13 cellular contexts compared by ENCODE assay signal in the genomic region with DNA sequence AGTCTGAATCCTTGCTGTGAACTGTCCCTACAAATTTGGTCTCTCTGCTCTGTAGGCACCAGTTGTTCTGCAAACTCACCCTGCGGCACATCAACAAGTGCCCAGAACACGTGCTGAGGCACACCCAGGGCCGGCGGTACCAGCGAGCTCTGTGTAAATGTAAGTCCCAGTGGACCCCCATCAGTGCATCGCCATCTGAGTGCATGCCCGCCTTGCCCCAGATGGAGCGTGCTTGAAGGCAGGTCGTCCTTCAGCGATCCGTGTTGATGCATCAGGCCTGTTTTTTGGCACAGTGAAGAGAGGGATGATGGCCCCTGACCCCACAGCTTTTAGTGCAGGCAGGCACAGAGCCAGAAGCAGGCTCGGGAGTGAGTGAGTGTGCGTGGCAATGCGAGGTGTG. TPM values are rescaled to one million over a fixed set of nuclear protein-coding genes. Genes with fewer than 3 reads are reported as not detected.
DNase-seq lines count a peak whose midpoint lies in the region; ATAC-seq, FAIRE-seq and TF ChIP-seq lines count a peak whose summit lies in the region.
"Had no signal": no experiment of that assay in that cellular context is flagged by ENCODE, and none has a peak within 500 bp of the region (broad histone marks: within the 10 kb centered on the region; RNA-seq: fewer than 3 reads in every experiment).

No MANE protein-coding gene starts in this region.

- H3K9me3 Mint-ChIP-seq in activated B cell treated with CpG ODN at 0.5 μM for 24 hours, result no peaks in the 10 kb centered on the region

- no peak overlapping the region for H3K9ac ChIP-seq in iPS-18a (ENCODE audit: low read length)

- H3K27ac Mint-ChIP-seq in activated B cell treated with CpG ODN at 0.5 μM for 24 hours, result peak overlapping the region; percentile 35

- H3K9me3 ChIP-seq in iPS-18a (ENCODE audit: control insufficient read depth, low read depth, low read length) (no peaks in the 10 kb centered on the region), esophagus squamous epithelium (no peaks in the 10 kb centered on the region), small intestine (ENCODE audit: control insufficient read depth, low read depth) (no peaks in the 10 kb centered on the region)
- H3K9me3 ChIP-seq: right atrium auricular region, stomach had no signal

- ATAC-seq in left ventricle myocardium superior (no peak), left cardiac atrium (no peak), activated B cell treated with CpG ODN at 0.5 μM for 24 hours (ENCODE audit: low read depth) (no peak)
- ATAC-seq: activated CD4-positive, CD25-positive, alpha-beta regulatory T cell treated with anti-CD3 and anti-CD28 coated beads, Interleukin-2, amount 50 U/mL, for 24 hours had no signal

- H3K27ac ChIP-seq in iPS-18a (ENCODE audit: low read length), result no peak overlapping the region
- peak overlapping the region in 1 of 4 donors; percentile 91 for H3K27ac ChIP-seq in esophagus squamous epithelium
- H3K27ac ChIP-seq in small intestine (ENCODE audit: low read depth in 1 of 2, low read length in 1 of 2), result no peak overlapping the region

- no peak for TF ChIP-seq POLR2A in esophagus squamous epithelium (IDR thresholded peaks at IDR 0.05)

- H3K27me3 ChIP-seq in iPS-18a (ENCODE audit: control insufficient read depth, insufficient read depth, low read length) (no peaks in the 10 kb centered on the region), esophagus squamous epithelium (no peaks in the 10 kb centered on the region), small intestine (ENCODE audit: control insufficient read depth in 2 of 2, insufficient read depth in 2 of 2, low read length in 2 of 2) (no peaks in the 10 kb centered on the region)
- H3K27me3 ChIP-seq: right atrium auricular region, stomach had no signal

- WGBS in esophagus squamous epithelium, 2 donors, result 65 to 70% methylated on average over 9 to 10 of the region's 14 CpGs
- WGBS in small intestine, 3 donors, result 80 to 84% (median 84%) methylated on average over 14 of the region's 14 CpGs

- CTCF ChIA-PET in activated B cell treated with CpG ODN at 0.5 μM for 24 hours (lab: Charles Lee), result no interaction called here

- DNase-seq in left ventricle myocardium superior (peak; percentile 26), left cardiac atrium (no peak), activated B cell treated with CpG ODN at 0.5 μM for 24 hours (no peak), esophagus squamous epithelium (lab: John Stamatoyannopoulos, UW) (no peak), small intestine (no peak), NOMO-1 treated with dmso at 0.1 percent for 144 hours (lab: John Stamatoyannopoulos, UW; ENCODE audit: unreplicated experiment) (no peak), NCI-H1436 (lab: John Stamatoyannopoulos, UW) (no peak)
- DNase-seq: DMS 273 treated with DMSO at 0.1 percent for 48 hours, NCI-H82, stomach had no signal

- H3K4me1 Mint-ChIP-seq in activated B cell treated with CpG ODN at 0.5 μM for 24 hours, result peaks cover 40% of the 10 kb centered on the region

- H3K4me3 Mint-ChIP-seq in activated B cell treated with CpG ODN at 0.5 μM for 24 hours, result peak overlapping the region; percentile 80

- H3K4me3 ChIP-seq in iPS-18a (ENCODE audit: low read length) (peak overlapping the region; percentile 88), esophagus squamous epithelium (peak overlapping the region in 2 of 4 donors; percentile 87 to 93), small intestine (ENCODE audit: low read depth in 1 of 2, low read length in 2 of 2) (no peak overlapping the region)

- FAIRE-seq in small intestine (lab: Jason Lieb, UNC), result no peak

- no peaks in the 10 kb centered on the region for H3K27me3 Mint-ChIP-seq in activated B cell treated with CpG ODN at 0.5 μM for 24 hours

- peaks cover 5% of the 10 kb centered on the region for H3K4me1 ChIP-seq in iPS-18a (ENCODE audit: control insufficient read depth, low read depth, low read length)
- H3K4me1 ChIP-seq in esophagus squamous epithelium, result peaks cover 23 to 70% (median 30%) of the 10 kb centered on the region in 3 donors
- H3K4me1 ChIP-seq in small intestine (ENCODE audit: control insufficient read depth in 2 of 2, insufficient read depth in 1 of 2, low read depth in 1 of 2, low read length in 1 of 2), result peaks cover 2% of the 10 kb centered on the region in 2 donors

- POLR2A ChIA-PET in activated B cell treated with CpG ODN at 0.5 μM for 24 hours (lab: Charles Lee), result interaction anchor here (0.9 to 3.7 kb wide), 4 partner anchors 10 to 121 kb away, joined by 3 to 52 read pairs (median 4); partner anchors contain the start of genes MED22, RPL7A and SLC2A6

- intact Hi-C loops in left ventricle myocardium superior (cut with micrococcal nuclease), result no loop called here
- intact Hi-C loops in left cardiac atrium (cut with DNase I), result no loop called here
- intact Hi-C loops in activated B cell treated with CpG ODN at 0.5 μM for 24 hours (cut with micrococcal nuclease), result no loop called here
- intact Hi-C loops in esophagus squamous epithelium (cut with DNase I), result no loop called here

- TF ChIP-seq CTCF in activated B cell treated with CpG ODN at 0.5 μM for 24 hours (IDR thresholded peaks at IDR 0.05) (no peak), esophagus squamous epithelium (IDR thresholded peaks at IDR 0.05) (no peak)

- H3K36me3 ChIP-seq in iPS-18a (ENCODE audit: control insufficient read depth, low read depth, low read length) (peaks cover 35% of the 10 kb centered on the region), esophagus squamous epithelium (peaks cover 0 to 64% (median 15%) of the 10 kb centered on the region in 3 donors), small intestine (ENCODE audit: control insufficient read depth in 2 of 2, insufficient read depth in 2 of 2, low read length in 2 of 2) (peaks cover 0 to 8% of the 10 kb centered on the region in 2 donors)

- H3K36me3 Mint-ChIP-seq in activated B cell treated with CpG ODN at 0.5 μM for 24 hours (ENCODE audit: low read depth), result peaks cover 47% of the 10 kb centered on the region

RNA-seq across cellular contexts. Expression of gene SURF2, which starts 1.3 kb away (rescaled TPM):
- 14.5 TPM for total RNA-seq in left ventricle myocardium superior
- total RNA-seq in left cardiac atrium, result 10 to 100 TPM; 10.6 to 15.5 TPM
- 17.3 and 17.8 TPM in 2 replicates for total RNA-seq in activated B cell treated with CpG ODN at 0.5 μM for 24 hours
- 10 to 100 TPM; 30.1 to 36.8 (median 33.6) TPM for total RNA-seq in esophagus squamous epithelium
- 10 to 100 TPM; 30.3 to 66.0 (median 54.9) TPM for polyA plus RNA-seq in small intestine

RNA-seq across cellular contexts. Expression of gene SURF1, which starts 1.4 kb away (rescaled TPM):
- total RNA-seq in left ventricle myocardium superior (64.3 TPM), left cardiac atrium (10 to 100 TPM; 34.1 to 42.5 TPM), activated B cell treated with CpG ODN at 0.5 μM for 24 hours (33.6 and 38.9 TPM in 2 replicates), esophagus squamous epithelium (10 to 100 TPM; 18.2 to 44.7 (median 32.0) TPM)
- 10 to 100 TPM; 83.3 to 94.4 (median 87.5) TPM for polyA plus RNA-seq in small intestine

RNA-seq across cellular contexts. Expression of gene RPL7A, which starts 9.6 kb away (rescaled TPM):
- total RNA-seq in left ventricle myocardium superior (898 TPM), left cardiac atrium (1,000 to 10,000 TPM; 1,074 to 1,076 TPM), activated B cell treated with CpG ODN at 0.5 μM for 24 hours (3,786 and 4,134 TPM in 2 replicates), esophagus squamous epithelium (1,000 to 10,000 TPM; 1,828 to 2,553 (median 2,363) TPM)
- 1,000 to 10,000 TPM; 1,890 to 3,725 (median 3,312) TPM for polyA plus RNA-seq in small intestine

RNA-seq across cellular contexts. Expression of gene MED22, which starts 9.7 kb away (rescaled TPM):
- 21.5 TPM for total RNA-seq in left ventricle myocardium superior
- total RNA-seq in left cardiac atrium, result 10 to 100 TPM; 18.2 to 22.7 TPM
- total RNA-seq in activated B cell treated with CpG ODN at 0.5 μM for 24 hours, result 40.7 and 45.7 TPM in 2 replicates
- total RNA-seq in esophagus squamous epithelium, result 10 to 100 TPM; 10.8 to 22.5 (median 15.9) TPM
- 10 to 100 TPM; 10.3 to 17.7 (median 17.6) TPM for polyA plus RNA-seq in small intestine

RNA-seq across cellular contexts. Expression of gene SURF4, which starts 18.2 kb away (rescaled TPM):
- 66.5 TPM for total RNA-seq in left ventricle myocardium superior
- 100 to 1,000 TPM in 1 of 2 donors, 10 to 100 TPM in 1; 95.4 to 127 TPM for total RNA-seq in left cardiac atrium
- total RNA-seq in activated B cell treated with CpG ODN at 0.5 μM for 24 hours, result 57.0 and 58.2 TPM in 2 replicates
- 100 to 1,000 TPM; 104 to 140 (median 117) TPM for total RNA-seq in esophagus squamous epithelium
- 100 to 1,000 TPM in 2 of 3 donors, 10 to 100 TPM in 1; 84.1 to 285 (median 115) TPM for polyA plus RNA-seq in small intestine
